16 cellular contexts compared by ENCODE assay signal in the genomic region with DNA sequence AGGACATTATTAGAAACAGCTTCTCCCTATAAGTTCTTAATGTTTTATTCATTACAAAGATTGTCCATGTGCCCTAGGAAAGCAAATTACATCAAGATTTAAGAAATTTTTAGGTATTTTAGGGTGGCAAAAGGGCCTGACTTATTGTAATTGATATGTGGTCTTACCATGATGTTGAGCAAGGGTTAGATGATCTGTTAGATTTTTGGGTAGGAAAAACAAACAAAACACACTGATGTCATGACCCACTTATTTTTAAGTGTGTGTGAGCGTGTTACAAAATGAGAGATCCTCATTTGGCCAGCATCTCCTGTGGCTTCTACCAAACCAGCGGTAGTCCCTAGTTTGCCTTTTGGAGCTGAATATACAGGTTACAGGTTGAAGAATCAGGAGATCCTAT.
DNase-seq lines count a peak whose midpoint lies in the region; TF ChIP-seq lines count a peak whose summit lies in the region.
"Had no signal": no experiment of that assay in that cellular context is flagged by ENCODE, and none has a peak within 500 bp of the region (broad histone marks: within the 10 kb centered on the region; RNA-seq: fewer than 3 reads in every experiment).

No MANE protein-coding gene starts in this region.

- H3K4me1 ChIP-seq in esophagus muscularis mucosa (peaks cover 64 to 78% (median 70%) of the 10 kb centered on the region in 4 donors), neutrophil (ENCODE audit: control insufficient read depth in 1 of 2, insufficient read depth in 1 of 2, low read depth in 1 of 2, low read length in 1 of 2) (peaks cover 9 to 20% of the 10 kb centered on the region in 2 experiments)

- peaks cover 5% of the 10 kb centered on the region; the same call in 1 of the 2 replicates for H3K27me3 Mint-ChIP-seq in HFFc6 (ENCODE audit: insufficient read depth)
- no peaks in the 10 kb centered on the region for H3K27me3 Mint-ChIP-seq in activated CD4-positive, alpha-beta T cell treated with anti-CD3 and anti-CD28 coated beads, Interleukin-2, amount 10 ng/mL, durations not matched to agents 7 days and 5 days

- H3K9me3 ChIP-seq in esophagus muscularis mucosa (no peaks in the 10 kb centered on the region), neutrophil (no peaks in the 10 kb centered on the region)
- H3K9me3 ChIP-seq: heart left ventricle, SJCRH30 had no signal

- H3K27me3 ChIP-seq in esophagus muscularis mucosa (no peaks in the 10 kb centered on the region), neutrophil (no peaks in the 10 kb centered on the region)
- H3K27me3 ChIP-seq: heart left ventricle, SJCRH30 had no signal

- intact Hi-C loops in esophagus muscularis mucosa (cut with DNase I), result no loop called here

- peak overlapping the region; percentile 65 for H3K27ac Mint-ChIP-seq in HFFc6
- H3K27ac Mint-ChIP-seq in activated CD4-positive, alpha-beta T cell treated with anti-CD3 and anti-CD28 coated beads, Interleukin-2, amount 10 ng/mL, durations not matched to agents 7 days and 5 days, result no peak overlapping the region
- H3K27ac Mint-ChIP-seq: T-helper 2 cell treated with Interferon-gamma antibody and Interleukin-4, amounts not matched to agents 5 μg/mL and 100 μg/mL, for 36 hours had no signal

- H3K4me3 ChIP-seq in esophagus muscularis mucosa (no peak overlapping the region), neutrophil (ENCODE audit: low read depth in 1 of 2, low read length in 1 of 2) (no peak overlapping the region)
- H3K4me3 ChIP-seq: heart left ventricle, K562, SJCRH30 had no signal

- no peak for TF ChIP-seq EP300 in esophagus muscularis mucosa (IDR thresholded peaks at IDR 0.05)

- 79% methylated on average over 2 of the region's 2 CpGs for WGBS in esophagus muscularis mucosa

- TF ChIP-seq POLR2A in esophagus muscularis mucosa (IDR thresholded peaks at IDR 0.05; ENCODE audit: low read depth), result no peak

- H3K27ac ChIP-seq in esophagus muscularis mucosa (replicated peaks in 1 of 4) (peak overlapping the region; percentile 3 to 58 (median 32)), neutrophil (peak overlapping the region; percentile 59)
- H3K27ac ChIP-seq: SJCRH30 had no signal

- peaks cover 19 to 32% (median 22%) of the 10 kb centered on the region in 4 donors for H3K36me3 ChIP-seq in esophagus muscularis mucosa
- peaks cover 76% of the 10 kb centered on the region for H3K36me3 ChIP-seq in neutrophil

- TF ChIP-seq CTCF in HFFc6 (IDR thresholded peaks at IDR 0.05) (no peak), esophagus muscularis mucosa (IDR thresholded peaks at IDR 0.05) (no peak), neutrophil (IDR thresholded peaks at IDR 0.05) (no peak)

- peak; percentile 21 for DNase-seq in AG20443 (ENCODE audit: low spot score)
- no peak for DNase-seq in HFFc6
- DNase-seq in esophagus muscularis mucosa (ENCODE audit: extremely low spot score), result no peak
- DNase-seq in activated CD4-positive, alpha-beta T cell treated with anti-CD3 and anti-CD28 coated beads, Interleukin-2, amount 50 U/mL, for 48 hours, result no peak
- DNase-seq in activated CD4-positive, alpha-beta T cell treated with anti-CD3 and anti-CD28 coated beads, Interleukin-2, amount 10 ng/mL, durations not matched to agents 7 days and 5 days, result no peak
- DNase-seq in HEK293T (ENCODE audit: extremely low spot score), result no peak
- no peak for DNase-seq in AG08395 (ENCODE audit: low spot score)
- DNase-seq: activated naive CD4-positive, alpha-beta T cell; heart left ventricle; NCI-H2081; NCI-H526; SJCRH30; stimulated activated CD4-positive, alpha-beta T cell treated with anti-CD3 and anti-CD28 coated beads, Interleukin-4, amount 100 ng/mL, for 24 hours had no signal

- no peaks in the 10 kb centered on the region for H3K9me3 Mint-ChIP-seq in HFFc6
- no peaks in the 10 kb centered on the region for H3K9me3 Mint-ChIP-seq in activated CD4-positive, alpha-beta T cell treated with anti-CD3 and anti-CD28 coated beads, Interleukin-2, amount 10 ng/mL, durations not matched to agents 7 days and 5 days
- H3K9me3 Mint-ChIP-seq: T-helper 2 cell treated with Interferon-gamma antibody and Interleukin-4, amounts not matched to agents 5 μg/mL and 100 μg/mL, for 36 hours had no signal

- H3K4me1 Mint-ChIP-seq in HFFc6 (ENCODE audit: low read depth), result peaks cover 69% of the 10 kb centered on the region
- peaks cover 14% of the 10 kb centered on the region for H3K4me1 Mint-ChIP-seq in activated CD4-positive, alpha-beta T cell treated with anti-CD3 and anti-CD28 coated beads, Interleukin-2, amount 10 ng/mL, durations not matched to agents 7 days and 5 days

- POLR2A ChIA-PET in activated CD4-positive, alpha-beta T cell treated with anti-CD3 and anti-CD28 coated beads, Interleukin-2, amount 10 ng/mL, durations not matched to agents 7 days and 5 days (lab: Charles Lee), result no interaction called here
- POLR2A ChIA-PET in HEK293T (lab: Yijun Ruan, JAX), result no interaction called here

- CTCF ChIA-PET in activated CD4-positive, alpha-beta T cell treated with anti-CD3 and anti-CD28 coated beads, Interleukin-2, amount 10 ng/mL, durations not matched to agents 7 days and 5 days (lab: Charles Lee), result interaction anchor here (0.6 to 1.4 kb wide), 3 partner anchors 18 to 24 kb away, joined by 3 read pairs; no protein-coding TSS in a partner anchor
- CTCF ChIA-PET in HEK293T (lab: Yijun Ruan, JAX), result interaction anchor here (1.7 kb wide), 1 partner anchor 20 kb away, joined by 6 read pairs; no protein-coding TSS in a partner anchor

- H3K4me3 Mint-ChIP-seq in HFFc6, result no peak overlapping the region
- no peak overlapping the region for H3K4me3 Mint-ChIP-seq in activated CD4-positive, alpha-beta T cell treated with anti-CD3 and anti-CD28 coated beads, Interleukin-2, amount 10 ng/mL, durations not matched to agents 7 days and 5 days
- H3K4me3 Mint-ChIP-seq: T-helper 2 cell treated with Interferon-gamma antibody and Interleukin-4, amounts not matched to agents 5 μg/mL and 100 μg/mL, for 36 hours had no signal

- H3K36me3 Mint-ChIP-seq in HFFc6 (ENCODE audit: low read depth), result peaks cover 66% of the 10 kb centered on the region
- H3K36me3 Mint-ChIP-seq in activated CD4-positive, alpha-beta T cell treated with anti-CD3 and anti-CD28 coated beads, Interleukin-2, amount 10 ng/mL, durations not matched to agents 7 days and 5 days (ENCODE audit: low read depth), result peaks cover 72% of the 10 kb centered on the region

TF ChIP-seq in HEK293T, 16 proteins besides CTCF, POLR2A, EP300 and RAD21:
- TF ChIP-seq, protein P1, sequence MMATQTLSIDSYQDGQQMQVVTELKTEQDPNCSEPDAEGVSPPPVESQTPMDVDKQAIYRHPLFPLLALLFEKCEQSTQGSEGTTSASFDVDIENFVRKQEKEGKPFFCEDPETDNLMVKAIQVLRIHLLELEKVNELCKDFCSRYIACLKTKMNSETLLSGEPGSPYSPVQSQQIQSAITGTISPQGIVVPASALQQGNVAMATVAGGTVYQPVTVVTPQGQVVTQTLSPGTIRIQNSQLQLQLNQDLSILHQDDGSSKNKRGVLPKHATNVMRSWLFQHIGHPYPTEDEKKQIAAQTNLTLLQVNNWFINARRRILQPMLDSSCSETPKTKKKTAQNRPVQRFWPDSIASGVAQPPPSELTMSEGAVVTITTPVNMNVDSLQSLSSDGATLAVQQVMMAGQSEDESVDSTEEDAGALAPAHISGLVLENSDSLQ (IDR thresholded peaks at IDR 0.05), result no peak
- TF ChIP-seq ELF4 (IDR thresholded peaks at IDR 0.05), result no peak
